In genomic region chr6:33579828-33580714, GRCh38 we compare ENCODE assay signal across 8 cellular contexts. TPM values are rescaled to one million over a fixed set of nuclear protein-coding genes. Genes with fewer than 3 reads are reported as not detected.
DNase-seq lines count a peak whose midpoint lies in the region; ATAC-seq and TF ChIP-seq lines count a peak whose summit lies in the region.

TSS of gene BAK1 (minus strand) at chr6:33580276. CDS start at chr6:33577604, 2,672 bp downstream.

- TF ChIP-seq CTCF in OCI-LY7 (conservative IDR thresholded peaks at IDR 0.05; ENCODE audit: low read length) = peak; percentile 62
- peak; percentile 62 for TF ChIP-seq CTCF in epithelial cell of esophagus (IDR thresholded peaks at IDR 0.05; ENCODE audit: insufficient read depth, low read depth, low read length, missing control alignments)
- peak; percentile 46 for TF ChIP-seq CTCF in mucosa of descending colon (IDR thresholded peaks at IDR 0.05)

- CTCF ChIA-PET in OCI-LY7 (lab: Charles Lee; ENCODE audit: unreplicated experiment) = interaction anchor here (0.6 to 1.6 kb wide), 2 partner anchors 55 to 131 kb away, joined by 3 to 4 read pairs; no protein-coding TSS in a partner anchor

- peak within 1 kb of the TSS; percentile 58 for H3K27ac ChIP-seq in OCI-LY7 (ENCODE audit: low read depth, low read length, poor library complexity, severe bottlenecking)

- peaks cover 34% of the 10 kb centered on the region for H3K4me1 ChIP-seq in OCI-LY7 (ENCODE audit: insufficient read depth, low read length, poor library complexity, severe bottlenecking)
- H3K4me1 ChIP-seq in mucosa of descending colon (ENCODE audit: low read depth) = peaks cover 17% of the 10 kb centered on the region

- peak within 1 kb of the TSS; percentile 45; the same call in 1 of the 2 replicates for H2AFZ ChIP-seq in OCI-LY7 (ENCODE audit: low read length)

- H3K79me2 ChIP-seq in OCI-LY7 (ENCODE audit: insufficient read depth, low read depth, low read length) = peaks cover 21% of the 10 kb centered on the region

- DNase-seq in D341Med (ENCODE audit: low spot score) = peak; percentile 96
- DNase-seq in HuH-7 (ENCODE audit: low spot score) = peak; percentile 93
- DNase-seq in OCI-LY7 (ENCODE audit: low spot score) = peak; percentile 91
- DNase-seq in activated T-cell treated with anti-CD3 and anti-CD28 coated beads for 24 hours (ENCODE audit: low read depth) = peak; percentile 80
- peak; percentile 91 for DNase-seq in epithelial cell of esophagus (ENCODE audit: low read depth)
- peak; percentile 94 to 96 (median 96) for DNase-seq in mucosa of descending colon
- peak; percentile 37 to 67 for DNase-seq in stimulated activated CD8-positive, alpha-beta memory T cell treated with anti-CD3 and anti-CD28 coated beads, Interleukin-4, amount 100 ng/mL, for 1 hour (ENCODE audit: low read depth in 2 of 2, low spot score in 1 of 2)

- no TSS peak for BruUV-seq in OCI-LY7 (replicated peaks; lab: Mats Ljungman, UMichigan)

- H3K9me3 ChIP-seq in OCI-LY7 (ENCODE audit: low read length) = no peaks in the 10 kb centered on the region
- H3K9me3 ChIP-seq in mucosa of descending colon = no peaks in the 10 kb centered on the region

- POLR2A ChIA-PET in OCI-LY7 (lab: Charles Lee) = interaction anchor here (0.7 to 2.2 kb wide), 4 partner anchors 9 to 991 kb away, joined by 3 to 8 read pairs (median 5); partner anchors contain the start of gene UQCC2

- peak within 1 kb of the TSS; percentile 94 for H3K4me2 ChIP-seq in OCI-LY7 (ENCODE audit: low read length)

- ATAC-seq in GM21423 (IDR thresholded peaks at IDR 0.05; ENCODE audit: unreplicated experiment) (peak; percentile 80), mucosa of descending colon (peak; percentile 81)

- intact Hi-C loops in OCI-LY7 (cut with micrococcal nuclease; ENCODE audit: unreplicated experiment) (no loop called here), mucosa of descending colon (cut with DNase I, micrococcal nuclease) (loop anchor here in 1 of 2 donors (10.0 kb wide), 1 partner anchor 125 kb away; no protein-coding TSS in a partner anchor)

- H3K9me2 ChIP-seq in OCI-LY7 (ENCODE audit: insufficient read depth, low read length) = no peaks in the 10 kb centered on the region

- no peaks in the 10 kb centered on the region for H4K20me1 ChIP-seq in OCI-LY7 (ENCODE audit: insufficient read depth, low read length)

- H3K36me3 ChIP-seq in OCI-LY7 (ENCODE audit: insufficient read depth, low read length) (peaks cover 25% of the 10 kb centered on the region), mucosa of descending colon (ENCODE audit: low read depth) (peaks cover 2% of the 10 kb centered on the region)

- H3K4me3 ChIP-seq in OCI-LY7 (ENCODE audit: low read depth, low read length, poor library complexity, severe bottlenecking) (peak within 1 kb of the TSS; percentile 94), epithelial cell of esophagus (ENCODE audit: low read length) (peak within 1 kb of the TSS; percentile 94), mucosa of descending colon (peak within 1 kb of the TSS; percentile 86)

RNA-seq across cellular contexts. Expression of gene BAK1, which starts in this region (rescaled TPM):
- total RNA-seq in OCI-LY7 (2014; rRNA removed; shearing (Covaris generic)) = 10.6 and 13.9 TPM in 2 replicates
- total RNA-seq in OCI-LY7 (2022) = 29.9 and 33.8 TPM in 2 replicates
- 10 to 100 TPM; 57.1 to 97.9 (median 90.5) TPM for total RNA-seq in mucosa of descending colon

Comparison
In these comparisons a context has a peak if more than half of its experiments do, and no peak if none do; other contexts are left out.
1. Peak in every context shown above with its lines: DNase-seq, ATAC-seq, H3K4me3 ChIP-seq and H3K27ac ChIP-seq.